ENCODE assay signal across 8 cellular contexts in genomic region chr2:86808315-86809161, GRCh38. TPM values are rescaled to one million over a fixed set of nuclear protein-coding genes. Genes with fewer than 3 reads are reported as not detected.
DNase-seq lines count a peak whose midpoint lies in the region; ATAC-seq and TF ChIP-seq lines count a peak whose summit lies in the region.

No MANE protein-coding gene starts in this region.

- no peaks in the 10 kb centered on the region for H3K36me3 Mint-ChIP-seq in activated naive CD4-positive, alpha-beta T cell treated with anti-CD3 and anti-CD28 coated beads, Interleukin-2, amount 50 U/mL, for 24 hours
- no peaks in the 10 kb centered on the region for H3K36me3 Mint-ChIP-seq in glutamatergic neuron (ENCODE audit: unreplicated experiment)

- H3K9me3 Mint-ChIP-seq in activated naive CD4-positive, alpha-beta T cell treated with anti-CD3 and anti-CD28 coated beads, Interleukin-2, amount 50 U/mL, for 24 hours: no peaks in the 10 kb centered on the region
- H3K9me3 Mint-ChIP-seq in glutamatergic neuron (ENCODE audit: unreplicated experiment): no peaks in the 10 kb centered on the region

- H3K4me3 ChIP-seq in NB4 (ENCODE audit: low read depth, low read length): no peak overlapping the region
- peak overlapping the region; percentile 70 for H3K4me3 ChIP-seq in SK-N-MC

- DNase-seq in GF-D8 (lab: John Stamatoyannopoulos, UW) (peak; percentile 56), NB4 (ENCODE audit: low read depth) (peak; percentile 91), SK-N-MC (ENCODE audit: low read depth, low spot score) (peak; percentile 28), glutamatergic neuron (peak; percentile 92), omental fat pad (ENCODE audit: low spot score) (peak; percentile 78)

- H3K27me3 Mint-ChIP-seq in activated naive CD4-positive, alpha-beta T cell treated with anti-CD3 and anti-CD28 coated beads, Interleukin-2, amount 50 U/mL, for 24 hours: peaks cover 35% of the 10 kb centered on the region
- peaks cover 2% of the 10 kb centered on the region for H3K27me3 Mint-ChIP-seq in glutamatergic neuron (ENCODE audit: unreplicated experiment)

- no peaks in the 10 kb centered on the region for H3K9me3 ChIP-seq in SK-N-MC (ENCODE audit: low read depth, low read length)

- peaks cover 22% of the 10 kb centered on the region for H3K4me1 Mint-ChIP-seq in activated naive CD4-positive, alpha-beta T cell treated with anti-CD3 and anti-CD28 coated beads, Interleukin-2, amount 50 U/mL, for 24 hours
- no peaks in the 10 kb centered on the region for H3K4me1 Mint-ChIP-seq in glutamatergic neuron (ENCODE audit: low read depth, unreplicated experiment)

- H3K27ac Mint-ChIP-seq in activated naive CD4-positive, alpha-beta T cell treated with anti-CD3 and anti-CD28 coated beads, Interleukin-2, amount 50 U/mL, for 24 hours: no peak overlapping the region
- H3K27ac Mint-ChIP-seq in glutamatergic neuron (ENCODE audit: unreplicated experiment): no peak overlapping the region

- H3K4me3 Mint-ChIP-seq in activated naive CD4-positive, alpha-beta T cell treated with anti-CD3 and anti-CD28 coated beads, Interleukin-2, amount 50 U/mL, for 24 hours: peak overlapping the region; percentile 90
- H3K4me3 Mint-ChIP-seq in glutamatergic neuron (ENCODE audit: unreplicated experiment): peak overlapping the region; percentile 93

- H3K36me3 ChIP-seq in SK-N-MC (ENCODE audit: insufficient read depth, low read length): no peaks in the 10 kb centered on the region

- TF ChIP-seq POLR2A in NB4 (IDR thresholded peaks at IDR 0.05; ENCODE audit: extremely low read depth, insufficient read length): no peak

- H3K27ac ChIP-seq in SK-N-MC (no peak overlapping the region), temporal lobe (ENCODE audit: low read depth, low read length) (peak overlapping the region; percentile 6)

- no peak overlapping the region for H3K9ac ChIP-seq in SK-N-MC (ENCODE audit: insufficient read length)

- peak; percentile 79 for TF ChIP-seq CTCF in NB4 (IDR thresholded peaks at IDR 0.05; ENCODE audit: low read depth, low read length)
- TF ChIP-seq CTCF in glutamatergic neuron (IDR thresholded peaks at IDR 0.05; ENCODE audit: partially characterized antibody, unreplicated experiment): peak; percentile 92
- peak in 2 of 3 donors; percentile 79 to 88 for TF ChIP-seq CTCF in omental fat pad (IDR thresholded peaks at IDR 0.05)

- peak; percentile 97 for ATAC-seq in HG02571 (IDR thresholded peaks at IDR 0.05; ENCODE audit: unreplicated experiment)
- peak; percentile 93 for ATAC-seq in omental fat pad (ENCODE audit: low FRiP score)

RNA-seq across cellular contexts. Expression of gene CD8A, which starts 17.8 kb away (rescaled TPM):
- total RNA-seq in glutamatergic neuron (ENCODE audit: unreplicated experiment) (0.59 TPM), omental fat pad (1 to 10 TPM; 1.4 to 6.6 (median 2.4) TPM), temporal lobe (2.0 TPM)

RNA-seq across cellular contexts. Expression of gene CD8B, which starts 53.1 kb away (rescaled TPM):
- total RNA-seq in glutamatergic neuron (ENCODE audit: unreplicated experiment): not detected
- 1 to 10 TPM; 1.8 to 7.3 (median 2.8) TPM for total RNA-seq in omental fat pad
- 0.25 TPM for total RNA-seq in temporal lobe

Comparison
In these comparisons a context has a peak if more than half of its experiments do, and no peak if none do; other contexts are left out.
1. DNase-seq: peak in every context shown above with its lines; median percentile 92 in glutamatergic neuron; 91 in NB4; 78 in omental fat pad; 56 in GF-D8; 28 in SK-N-MC.